Comparison of ENCODE assay signal across 11 cellular contexts in the genomic region with DNA sequence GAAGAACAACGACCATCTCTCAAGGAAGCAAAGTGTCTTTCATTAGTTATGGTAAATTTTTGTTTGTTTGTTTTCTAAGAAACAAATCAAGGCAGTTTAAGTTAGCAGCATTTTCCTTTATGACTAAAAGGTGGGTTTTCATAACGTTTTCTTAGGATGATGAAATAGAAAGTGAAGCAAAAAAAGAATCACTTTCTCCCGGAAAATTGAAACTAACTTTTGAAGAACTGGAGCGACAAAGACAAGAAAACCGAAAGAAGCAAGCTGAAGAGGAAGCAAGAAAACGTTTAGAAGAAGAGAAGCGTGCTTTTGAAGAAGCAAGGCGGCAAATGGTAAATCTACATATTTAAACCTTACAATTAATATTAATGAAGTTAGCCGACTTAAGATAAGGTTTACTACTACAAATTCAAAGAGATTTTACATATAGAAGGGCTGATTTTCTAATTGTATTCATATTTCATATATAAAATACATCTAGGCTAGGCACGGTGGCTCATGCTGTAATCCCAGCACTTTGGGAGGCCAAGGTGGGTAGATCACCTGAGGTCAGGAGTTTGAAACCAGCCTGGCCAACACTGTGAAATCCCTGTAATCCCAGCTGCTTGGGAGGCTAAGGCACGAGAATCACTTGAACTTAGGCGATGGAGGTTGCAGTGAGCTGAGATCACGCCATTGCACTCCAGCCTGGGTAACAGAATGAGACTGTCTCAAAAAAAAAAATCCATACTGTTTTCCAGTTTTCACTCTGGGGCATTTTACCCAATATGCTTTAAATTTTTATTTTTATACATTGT. TPM values are rescaled to one million over a fixed set of nuclear protein-coding genes. Genes with fewer than 3 reads are reported as not detected.
DNase-seq lines count a peak whose midpoint lies in the region; ATAC-seq and TF ChIP-seq lines count a peak whose summit lies in the region.
"Had no signal": no experiment of that assay in that cellular context is flagged by ENCODE, and none has a peak within 500 bp of the region (broad histone marks: within the 10 kb centered on the region; RNA-seq: fewer than 3 reads in every experiment).

No MANE protein-coding gene starts in this region.

- H3K4me1 ChIP-seq in mononuclear cell (ENCODE audit: insufficient read depth, low read length): peaks cover 11% of the 10 kb centered on the region
- H3K4me1 ChIP-seq in PC-9 (replicated peaks; ENCODE audit: insufficient read depth): no peaks in the 10 kb centered on the region
- H3K4me1 ChIP-seq: tibial nerve had no signal

- no peak overlapping the region for H2AFZ ChIP-seq in PC-9

- TF ChIP-seq CTCF in GM12875 (IDR thresholded peaks at IDR 0.05; ENCODE audit: borderline replicate concordance, insufficient read depth, low read depth, low read length) (no peak), PC-9 (conservative IDR thresholded peaks at IDR 0.05) (no peak)

- no peaks in the 10 kb centered on the region; the same call in 1 of the 2 replicates for H3F3A ChIP-seq in PC-9 (ENCODE audit: insufficient read depth, low read depth)

- H3K27me3 ChIP-seq in mononuclear cell (ENCODE audit: insufficient read depth, low read length) (no peaks in the 10 kb centered on the region), PC-9 (ENCODE audit: insufficient read depth, low read depth) (no peaks in the 10 kb centered on the region)
- H3K27me3 ChIP-seq: tibial nerve had no signal

- no TSS peak for BruUV-seq in PC-9 (replicated peaks; lab: Mats Ljungman, UMichigan)

- DNase-seq in RPMI8226 (peak; percentile 19), pons (ENCODE audit: low spot score) (no peak), PC-9 (no peak)
- DNase-seq: kidney, NCI-H2107 had no signal

- ATAC-seq in GM21786 (IDR thresholded peaks at IDR 0.05; ENCODE audit: unreplicated experiment) (peak; percentile 67), GM19324 (IDR thresholded peaks at IDR 0.05; ENCODE audit: low FRiP score, unreplicated experiment) (no peak), HG03439 (IDR thresholded peaks at IDR 0.05; ENCODE audit: unreplicated experiment) (no peak)

- H3K79me2 ChIP-seq in PC-9 (ENCODE audit: low read depth): no peaks in the 10 kb centered on the region

- H3K27ac ChIP-seq in PC-9: no peak overlapping the region
- H3K27ac ChIP-seq: tibial nerve had no signal

- intact Hi-C loops in PC-9 (cut with micrococcal nuclease; ENCODE audit: unreplicated experiment): no loop called here

- no peaks in the 10 kb centered on the region for H3K36me3 ChIP-seq in PC-9 (ENCODE audit: low read depth)

- H3K9me2 ChIP-seq in PC-9 (ENCODE audit: insufficient read depth): no peaks in the 10 kb centered on the region

- CTCF ChIA-PET in PC-9 (lab: Charles Lee): no interaction called here

- H3K4me3 ChIP-seq in GM12875 (ENCODE audit: low read depth, low read length) (peak overlapping the region; percentile 36), mononuclear cell (ENCODE audit: low read length) (peak overlapping the region; percentile 45), PC-9 (no peak overlapping the region)

- no peak overlapping the region for H3K4me2 ChIP-seq in PC-9

- no peaks in the 10 kb centered on the region for H4K20me1 ChIP-seq in PC-9 (ENCODE audit: insufficient read depth)

- POLR2A ChIA-PET in PC-9 (lab: Charles Lee; ENCODE audit: unreplicated experiment): interaction anchor here (0.7 kb wide), 1 partner anchor 1118 kb away, joined by 6 read pairs; no protein-coding TSS in a partner anchor

- H3K9me3 ChIP-seq in mononuclear cell (ENCODE audit: low read depth, low read length) (no peaks in the 10 kb centered on the region), PC-9 (ENCODE audit: insufficient read depth, low read depth) (no peaks in the 10 kb centered on the region)
- H3K9me3 ChIP-seq: tibial nerve had no signal

RNA-seq across cellular contexts. Expression of a gene that starts 38.3 kb away (rescaled TPM):
- 1.4 TPM for total RNA-seq in mononuclear cell
- 0.92 and 1.2 TPM in 2 replicates for total RNA-seq in PC-9 (2021)

RNA-seq across cellular contexts. Expression of a gene that starts 52.1 kb away (rescaled TPM):
- total RNA-seq in mononuclear cell (274 TPM), PC-9 (2021) (101 and 152 TPM in 2 replicates)
